11 cellular contexts compared by ENCODE assay signal in the genomic region with DNA sequence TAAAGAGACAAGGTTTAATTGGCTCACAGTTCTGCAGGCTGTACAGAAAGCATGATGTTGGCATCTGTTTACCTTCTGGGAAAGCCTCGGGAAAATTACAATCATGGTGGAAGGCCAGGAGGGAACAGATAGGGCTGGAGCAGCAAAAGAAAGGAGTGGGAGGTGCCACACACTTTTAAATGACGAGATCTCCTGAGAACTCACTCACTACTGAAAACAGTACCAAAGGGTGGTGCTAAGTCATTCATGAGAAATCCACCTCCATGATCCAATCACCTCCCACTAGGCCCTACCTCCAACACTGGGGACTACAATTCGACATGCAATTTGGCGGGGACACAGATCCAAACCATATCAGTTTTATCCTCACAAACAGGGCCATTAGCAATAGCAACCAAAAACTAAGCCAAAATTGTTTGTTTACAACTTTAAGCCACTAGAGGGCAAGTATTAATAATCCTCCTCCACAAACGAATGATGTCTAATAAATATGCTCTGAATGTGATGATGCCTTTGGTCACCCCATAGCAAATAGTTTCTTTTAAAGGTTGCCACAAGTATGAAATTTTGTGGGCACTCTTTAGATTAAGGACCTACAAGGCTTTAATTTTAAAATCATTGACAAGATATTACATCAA.
DNase-seq lines count a peak whose midpoint lies in the region; ATAC-seq, FAIRE-seq and TF ChIP-seq lines count a peak whose summit lies in the region.
"Had no signal": no experiment of that assay in that cellular context is flagged by ENCODE, and none has a peak within 500 bp of the region (broad histone marks: within the 10 kb centered on the region; RNA-seq: fewer than 3 reads in every experiment).

No MANE protein-coding gene starts in this region.

- peaks cover 2% of the 10 kb centered on the region for H3K27me3 Mint-ChIP-seq in neural progenitor cell (ENCODE audit: insufficient read depth, low read depth)
- H3K27me3 Mint-ChIP-seq: activated naive CD4-positive, alpha-beta T cell treated with anti-CD3 and anti-CD28 coated beads, Interleukin-2, amount 10 ng/mL, durations not matched to agents 7 days and 5 days had no signal

- intact Hi-C loops in HCT116 (cut with micrococcal nuclease) (loop anchor here (2.0 to 5.0 kb wide), 2 partner anchors 155 to 392 kb away; no protein-coding TSS in a partner anchor), K562 (cut with micrococcal nuclease) (loop anchor here (5.0 to 10.0 kb wide), 3 partner anchors 78 to 409 kb away; no protein-coding TSS in a partner anchor)

- no peak; the same call in 1 of the 2 replicates for ATAC-seq in HCT116
- no peak; the same call in 2 of the 3 replicates for ATAC-seq in K562
- ATAC-seq in upper lobe of left lung (ENCODE audit: low FRiP score in 2 of 2) = no peak
- ATAC-seq: stimulated activated naive CD8-positive, alpha-beta T cell treated with anti-CD3 and anti-CD28 coated beads, Interleukin-15, amount 100 ng/mL, for 72 hours had no signal

- H3K27ac ChIP-seq in HCT116 (ENCODE audit: low read depth, low read length) (no peak overlapping the region), K562 (ENCODE audit: extremely low read depth, low read depth, low read length) (no peak overlapping the region), neural progenitor cell (no peak overlapping the region), upper lobe of left lung (no peak overlapping the region)
- H3K27ac ChIP-seq: esophagus squamous epithelium had no signal

- no peaks in the 10 kb centered on the region for H3K36me3 ChIP-seq in HCT116 (ENCODE audit: control insufficient read depth in 1 of 2, insufficient read depth in 2 of 2, low read length in 2 of 2)
- no peaks in the 10 kb centered on the region for H3K36me3 ChIP-seq in K562 (ENCODE audit: control insufficient read depth, insufficient read depth, low read length)
- H3K36me3 ChIP-seq in neural progenitor cell = no peaks in the 10 kb centered on the region
- no peaks in the 10 kb centered on the region for H3K36me3 ChIP-seq in upper lobe of left lung
- H3K36me3 ChIP-seq: esophagus squamous epithelium had no signal

- H3K9me3 ChIP-seq in HCT116 (ENCODE audit: control insufficient read depth in 1 of 2, insufficient read depth in 1 of 2, low read depth in 1 of 2, low read length in 2 of 2) = no peaks in the 10 kb centered on the region
- H3K9me3 ChIP-seq in K562 (replicated peaks; ENCODE audit: control insufficient read depth, insufficient read depth, low read depth, low read length) = no peaks in the 10 kb centered on the region
- no peaks in the 10 kb centered on the region for H3K9me3 ChIP-seq in neural progenitor cell (ENCODE audit: low read depth)
- H3K9me3 ChIP-seq in upper lobe of left lung = no peaks in the 10 kb centered on the region
- H3K9me3 ChIP-seq: esophagus squamous epithelium had no signal

- POLR2A ChIA-PET in HCT116 (lab: Charles Lee) (no interaction called here), K562 (lab: Yijun Ruan, JAX) (no interaction called here), HEK293T (lab: Yijun Ruan, JAX) (no interaction called here)

- in situ Hi-C loops in K562 (cut with MboI) = no loop called here

- H3K4me3 ChIP-seq in HCT116 (replicated peaks in 1 of 2; ENCODE audit: low read depth in 1 of 2, low read length in 2 of 2) (no peak overlapping the region), K562 (no peak overlapping the region), neural progenitor cell (no peak overlapping the region), upper lobe of left lung (no peak overlapping the region)
- H3K4me3 ChIP-seq: esophagus squamous epithelium had no signal

- no peaks in the 10 kb centered on the region for H3K4me1 Mint-ChIP-seq in neural progenitor cell
- H3K4me1 Mint-ChIP-seq: activated naive CD4-positive, alpha-beta T cell treated with anti-CD3 and anti-CD28 coated beads, Interleukin-2, amount 10 ng/mL, durations not matched to agents 7 days and 5 days; stimulated activated naive CD8-positive, alpha-beta T cell treated with anti-CD3 and anti-CD28 coated beads, Interleukin-15, amount 100 ng/mL, for 72 hours had no signal

- no peak overlapping the region for H3K4me3 Mint-ChIP-seq in neural progenitor cell
- H3K4me3 Mint-ChIP-seq: activated naive CD4-positive, alpha-beta T cell treated with anti-CD3 and anti-CD28 coated beads, Interleukin-2, amount 10 ng/mL, durations not matched to agents 7 days and 5 days; stimulated activated naive CD8-positive, alpha-beta T cell treated with anti-CD3 and anti-CD28 coated beads, Interleukin-15, amount 100 ng/mL, for 72 hours had no signal

- TF ChIP-seq RAD21 in HCT116 (IDR thresholded peaks at IDR 0.05; ENCODE audit: low read depth) = peak; percentile 36; the same call in 1 of the 2 replicates
- peak in 1 of 2 experiments; percentile 44; a peak in 2 of 4 replicates for TF ChIP-seq RAD21 in K562 (CRISPR knock-in tag; conservative IDR thresholded peaks at IDR 0.05 in 1 of 2, IDR thresholded peaks at IDR 0.05 in 1 of 2)

- no peaks in the 10 kb centered on the region for H3K36me3 Mint-ChIP-seq in neural progenitor cell
- H3K36me3 Mint-ChIP-seq: activated naive CD4-positive, alpha-beta T cell treated with anti-CD3 and anti-CD28 coated beads, Interleukin-2, amount 10 ng/mL, durations not matched to agents 7 days and 5 days had no signal

- no peaks in the 10 kb centered on the region for H3K4me1 ChIP-seq in HCT116 (ENCODE audit: control insufficient read depth in 1 of 2, insufficient read depth in 2 of 2, low read length in 2 of 2)
- no peaks in the 10 kb centered on the region for H3K4me1 ChIP-seq in K562 (replicated peaks in 1 of 2; ENCODE audit: control insufficient read depth in 2 of 2, insufficient read depth in 2 of 2, low read length in 2 of 2)
- H3K4me1 ChIP-seq in neural progenitor cell = peaks cover 6% of the 10 kb centered on the region
- H3K4me1 ChIP-seq in upper lobe of left lung = no peaks in the 10 kb centered on the region
- H3K4me1 ChIP-seq: esophagus squamous epithelium had no signal

- TF ChIP-seq POLR2A in HCT116 (IDR thresholded peaks at IDR 0.05; ENCODE audit: borderline replicate concordance, extremely low read depth, insufficient read depth, insufficient read length) (no peak), K562 (conservative IDR thresholded peaks at IDR 0.05) (no peak), upper lobe of left lung (IDR thresholded peaks at IDR 0.05) (no peak)

- H3K79me2 ChIP-seq in HCT116 (ENCODE audit: insufficient read depth, low read length) (no peaks in the 10 kb centered on the region), K562 (ENCODE audit: control insufficient read depth, insufficient read depth, low read length) (no peaks in the 10 kb centered on the region), neural progenitor cell (ENCODE audit: low read depth) (no peaks in the 10 kb centered on the region)

- FAIRE-seq in D721Med (lab: Jason Lieb, UNC) = no peak
- peak; percentile 29 for FAIRE-seq in K562 (lab: Jason Lieb, UNC)

- no peaks in the 10 kb centered on the region for H3K27me3 ChIP-seq in HCT116 (ENCODE audit: insufficient read depth, low read length)
- peaks cover 0 to 2% of the 10 kb centered on the region in 2 experiments; a peak in 2 of 5 replicates for H3K27me3 ChIP-seq in K562 (ENCODE audit: control insufficient read depth in 2 of 2, insufficient read depth in 2 of 2, low read length in 2 of 2)
- H3K27me3 ChIP-seq in neural progenitor cell = no peaks in the 10 kb centered on the region
- H3K27me3 ChIP-seq in upper lobe of left lung = no peaks in the 10 kb centered on the region
- H3K27me3 ChIP-seq: esophagus squamous epithelium had no signal

- BruUV-seq in HCT116 (replicated peaks; lab: Mats Ljungman, UMichigan) = no TSS peak
- BruUV-seq in K562 (replicated peaks; lab: Mats Ljungman, UMichigan) = no TSS peak

- H2AFZ ChIP-seq in HCT116 (ENCODE audit: low read depth, low read length, poor library complexity, severe bottlenecking) (peak overlapping the region; percentile 55), K562 (ENCODE audit: low read depth, low read length) (no peak overlapping the region), neural progenitor cell (replicated peaks) (no peak overlapping the region)

- no peak for DNase-seq in D721Med (ENCODE audit: insufficient read length, low spot score)
- DNase-seq in HCT116 (ENCODE audit: low read depth, low spot score) = peak; percentile 7
- DNase-seq in K562 (ENCODE audit: extremely low read depth in 1 of 4, low spot score in 3 of 4) = peak in 2 of 4 experiments; percentile 22
- no peak for DNase-seq in neural progenitor cell (ENCODE audit: low spot score)
- no peak for DNase-seq in HEK293T (ENCODE audit: extremely low spot score)
- no peak for DNase-seq in activated CD4-positive, CD25-positive, alpha-beta regulatory T cell treated with anti-CD3 and anti-CD28 coated beads, Interleukin-2, amount 50 U/mL, for 72 hours
- DNase-seq in upper lobe of left lung = no peak
- DNase-seq: activated naive CD4-positive, alpha-beta T cell treated with anti-CD3 and anti-CD28 coated beads, Interleukin-2, amount 10 ng/mL, durations not matched to agents 7 days and 5 days; esophagus squamous epithelium; NCI-H226; stimulated activated naive CD8-positive, alpha-beta T cell treated with anti-CD3 and anti-CD28 coated beads, Interleukin-15, amount 100 ng/mL, for 72 hours had no signal

- no peaks in the 10 kb centered on the region for H3K9me3 Mint-ChIP-seq in neural progenitor cell
- H3K9me3 Mint-ChIP-seq: activated naive CD4-positive, alpha-beta T cell treated with anti-CD3 and anti-CD28 coated beads, Interleukin-2, amount 10 ng/mL, durations not matched to agents 7 days and 5 days; stimulated activated naive CD8-positive, alpha-beta T cell treated with anti-CD3 and anti-CD28 coated beads, Interleukin-15, amount 100 ng/mL, for 72 hours had no signal

- no peaks in the 10 kb centered on the region for H3K9me1 ChIP-seq in K562 (ENCODE audit: control insufficient read depth, insufficient read depth, low read length)

- H3K4me2 ChIP-seq in HCT116 (ENCODE audit: low read length) (no peak overlapping the region), K562 (ENCODE audit: insufficient read depth, low read length) (no peak overlapping the region), neural progenitor cell (no peak overlapping the region)

- TF ChIP-seq EP300 in K562 (IDR thresholded peaks at IDR 0.05; ENCODE audit: low read length) (no peak), upper lobe of left lung (IDR thresholded peaks at IDR 0.05) (no peak)

- H4K20me1 ChIP-seq in HCT116 (ENCODE audit: insufficient read depth) (no peaks in the 10 kb centered on the region), K562 (replicated peaks; ENCODE audit: control insufficient read depth, insufficient read depth, low read length) (no peaks in the 10 kb centered on the region), neural progenitor cell (ENCODE audit: low read depth) (no peaks in the 10 kb centered on the region)

- H3K27ac Mint-ChIP-seq in neural progenitor cell = no peak overlapping the region
- H3K27ac Mint-ChIP-seq: activated naive CD4-positive, alpha-beta T cell treated with anti-CD3 and anti-CD28 coated beads, Interleukin-2, amount 10 ng/mL, durations not matched to agents 7 days and 5 days; stimulated activated naive CD8-positive, alpha-beta T cell treated with anti-CD3 and anti-CD28 coated beads, Interleukin-15, amount 100 ng/mL, for 72 hours had no signal

- no peaks in the 10 kb centered on the region for H3K9me2 ChIP-seq in HCT116 (ENCODE audit: insufficient read depth)

- CTCF ChIA-PET in HCT116 (lab: Charles Lee) (no interaction called here), K562 (lab: Yijun Ruan, JAX; ENCODE audit: low intra/inter-chr PET ratio) (interaction anchor here (0.9 kb wide), 1 partner anchor 154 kb away, joined by 3 read pairs; no protein-coding TSS in a partner anchor), HEK293T (lab: Yijun Ruan, JAX) (no interaction called here)

- WGBS in K562 (ENCODE audit: insufficient coverage, low coverage, missing lambda C conversion rate) = under 1% methylated on average over 5 of the region's 5 CpGs
- WGBS in upper lobe of left lung, 2 donors = 51 to 69% methylated on average over 5 of the region's 5 CpGs

- no peaks in the 10 kb centered on the region for H3F3A ChIP-seq in neural progenitor cell (ENCODE audit: low read depth)

- RAD21 ChIA-PET in HCT116 (lab: Charles Lee; ENCODE audit: low non-redundant PET in 1 of 2, low total read pairs in 2 of 2, uncharacterized antibody in 2 of 2, unreplicated experiment in 2 of 2) = no interaction called here

- TF ChIP-seq CTCF in D721Med (IDR thresholded peaks at IDR 0.05; ENCODE audit: insufficient read depth, missing control alignments) (peak; percentile 24), HCT116 (IDR thresholded peaks at IDR 0.05 in 2 of 3, conservative IDR thresholded peaks at IDR 0.05 in 1 of 3; ENCODE audit: borderline replicate concordance in 1 of 3, insufficient read depth in 1 of 3, low read depth in 2 of 3, low read length in 2 of 3) (peak; percentile 15 to 54 (median 41); a peak in 4 of 6 replicates), K562 (IDR thresholded peaks at IDR 0.05 in 2 of 3, conservative IDR thresholded peaks at IDR 0.05 in 1 of 3; ENCODE audit: insufficient read depth in 2 of 3, low read depth in 1 of 3, low read length in 3 of 3) (peak; percentile 24 to 41 (median 39); a peak in 3 of 6 replicates), neural progenitor cell (IDR thresholded peaks at IDR 0.05) (peak; percentile 42), upper lobe of left lung (IDR thresholded peaks at IDR 0.05) (no peak)

- H3K9ac ChIP-seq in HCT116 (ENCODE audit: low read length) = no peak overlapping the region
- H3K9ac ChIP-seq in K562 (ENCODE audit: insufficient read depth in 1 of 2, low read depth in 2 of 2, low read length in 2 of 2) = no peak overlapping the region
- no peak overlapping the region for H3K9ac ChIP-seq in neural progenitor cell

Comparison
In these comparisons a context has a peak if more than half of its experiments do, and no peak if none do; other contexts are left out.
1. CTCF ChIP-seq: peak in D721Med (single experiment), HCT116 (3 of 3), K562 (3 of 3) and neural progenitor cell (single experiment); none in upper lobe of left lung (0 of 6).